In genomic region chr17:65885484-65885883, GRCh38 we compare ENCODE assay signal across 20 cellular contexts.
"Had no signal": no experiment of that assay in that cellular context is flagged by ENCODE, and none has a peak within 500 bp of the region (broad histone marks: within the 10 kb centered on the region; RNA-seq: fewer than 3 reads in every experiment).

No MANE protein-coding gene starts in this region.

- H3K27ac ChIP-seq: left lung, neural progenitor cell, prostate gland, vagina had no signal

- H3K27me3 Mint-ChIP-seq: activated CD4-positive, alpha-beta T cell treated with anti-CD3 and anti-CD28 coated beads, Interleukin-2, amount 10 ng/mL, durations not matched to agents 24 days and 14 days; naive B cell; stimulated activated naive CD8-positive, alpha-beta T cell treated with anti-CD3 and anti-CD28 coated beads, Interleukin-15, Interleukin-2, amounts not matched to agents 100 ng/mL and 50 ng/mL, for 24 hours had no signal

- H3K4me2 ChIP-seq: neural progenitor cell had no signal

- H3K4me3 Mint-ChIP-seq: activated CD4-positive, alpha-beta T cell treated with anti-CD3 and anti-CD28 coated beads, Interleukin-2, amount 10 ng/mL, durations not matched to agents 24 days and 14 days; activated CD8-positive, alpha-beta T cell treated with anti-CD3 and anti-CD28 coated beads, Interleukin-2, amount 10 ng/mL, durations not matched to agents 7 days and 5 days; activated naive CD4-positive, alpha-beta T cell treated with anti-CD3 and anti-CD28 coated beads for 36 hours; activated T-cell treated with anti-CD3 and anti-CD28 coated beads, Interleukin-2, amount 50 U/mL, for 4 hours; naive B cell; neural progenitor cell; stimulated activated naive CD8-positive, alpha-beta T cell treated with anti-CD3 and anti-CD28 coated beads, Interleukin-15, Interleukin-2, amounts not matched to agents 100 ng/mL and 50 ng/mL, for 24 hours; T-helper 1 cell treated with Interleukin-12 subunit alpha and Interleukin-12 subunit beta and Interleukin-4 antibody, amounts not matched to agents 30 μg/mL and 1 μg/mL, for 36 hours had no signal

- H3K4me3 ChIP-seq: left lung, neural progenitor cell, prostate gland, vagina had no signal

- H3K4me1 Mint-ChIP-seq: activated CD4-positive, alpha-beta T cell treated with anti-CD3 and anti-CD28 coated beads, Interleukin-2, amount 10 ng/mL, durations not matched to agents 24 days and 14 days; naive B cell had no signal

- H3K9ac ChIP-seq: neural progenitor cell had no signal

- H3K27ac Mint-ChIP-seq: activated CD4-positive, alpha-beta T cell treated with anti-CD3 and anti-CD28 coated beads, Interleukin-2, amount 10 ng/mL, durations not matched to agents 24 days and 14 days; activated CD8-positive, alpha-beta T cell treated with anti-CD3 and anti-CD28 coated beads, Interleukin-2, amount 10 ng/mL, durations not matched to agents 7 days and 5 days; activated naive CD4-positive, alpha-beta T cell treated with anti-CD3 and anti-CD28 coated beads for 36 hours; naive B cell; neural progenitor cell; stimulated activated naive CD8-positive, alpha-beta T cell treated with anti-CD3 and anti-CD28 coated beads, Interleukin-15, Interleukin-2, amounts not matched to agents 100 ng/mL and 50 ng/mL, for 24 hours; T-helper 1 cell treated with Interleukin-12 subunit alpha and Interleukin-12 subunit beta and Interleukin-4 antibody, amounts not matched to agents 30 μg/mL and 1 μg/mL, for 36 hours had no signal

- H3K36me3 Mint-ChIP-seq: naive B cell had no signal

- H3K4me1 ChIP-seq: left lung, prostate gland had no signal

- ATAC-seq: activated CD8-positive, alpha-beta T cell treated with anti-CD3 and anti-CD28 coated beads, Interleukin-2, amount 10 ng/mL, durations not matched to agents 7 days and 5 days; activated T-cell treated with anti-CD3 and anti-CD28 coated beads, Interleukin-2, amount 50 U/mL, for 4 hours; left lung; right cardiac atrium had no signal

- H3K9me3 ChIP-seq: left lung, prostate gland, vagina had no signal

- H3K27me3 ChIP-seq: left lung, neural progenitor cell, vagina had no signal

- H2AFZ ChIP-seq: neural progenitor cell had no signal

- DNase-seq: activated CD4-positive, alpha-beta T cell treated with anti-CD3 and anti-CD28 coated beads, Interleukin-2, amount 10 ng/mL, durations not matched to agents 24 days and 14 days; activated CD8-positive, alpha-beta memory T cell treated with anti-CD3 and anti-CD28 coated beads, Interleukin-2, amount 50 U/mL, for 4 hours; activated CD8-positive, alpha-beta T cell treated with anti-CD3 and anti-CD28 coated beads, Interleukin-2, amount 10 ng/mL, durations not matched to agents 7 days and 5 days; activated naive CD4-positive, alpha-beta T cell treated with anti-CD3 and anti-CD28 coated beads for 36 hours; activated T-cell treated with anti-CD3 and anti-CD28 coated beads, Interleukin-2, amount 50 U/mL, for 4 hours; anterior cingulate cortex; cerebellar nuclear complex; effector CD4-positive, alpha-beta T cell; foreskin melanocyte; hypothalamus; kidney; left lung; naive B cell; right cardiac atrium; trophoblast cell had no signal

- H3K36me3 ChIP-seq: left lung, neural progenitor cell, prostate gland, vagina had no signal

- H3K9me3 Mint-ChIP-seq: activated CD4-positive, alpha-beta T cell treated with anti-CD3 and anti-CD28 coated beads, Interleukin-2, amount 10 ng/mL, durations not matched to agents 24 days and 14 days; activated naive CD4-positive, alpha-beta T cell treated with anti-CD3 and anti-CD28 coated beads for 36 hours; activated T-cell treated with anti-CD3 and anti-CD28 coated beads, Interleukin-2, amount 50 U/mL, for 4 hours; neural progenitor cell; stimulated activated naive CD8-positive, alpha-beta T cell treated with anti-CD3 and anti-CD28 coated beads, Interleukin-15, Interleukin-2, amounts not matched to agents 100 ng/mL and 50 ng/mL, for 24 hours; T-helper 1 cell treated with Interleukin-12 subunit alpha and Interleukin-12 subunit beta and Interleukin-4 antibody, amounts not matched to agents 30 μg/mL and 1 μg/mL, for 36 hours had no signal
